ENCODE assay signal across 1 cellular context in the genomic region with DNA sequence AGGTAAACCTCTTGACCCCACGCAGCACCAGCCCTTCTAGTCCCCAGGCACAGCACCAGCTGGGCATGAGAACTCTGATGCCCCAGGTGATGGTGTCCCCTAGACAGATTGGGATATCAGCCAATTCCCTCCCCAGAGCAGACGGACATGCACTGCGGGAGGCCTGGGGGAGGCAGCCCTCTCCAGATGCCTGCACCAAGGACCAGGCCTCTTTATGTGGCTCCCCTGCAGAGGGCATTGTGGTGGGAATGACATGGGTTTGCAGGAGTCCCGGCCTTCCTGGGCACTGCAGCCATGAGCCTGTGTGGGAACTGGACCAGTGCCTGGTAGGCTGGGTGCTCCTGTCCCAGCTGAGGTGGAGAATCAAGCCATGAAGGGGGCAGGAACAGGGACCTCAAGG.
TF ChIP-seq lines count a peak whose summit lies in the region.

No MANE protein-coding gene starts in this region.

TF ChIP-seq in K562, 482 proteins besides CTCF, POLR2A, EP300 and RAD21 (continued from another document):
- TF ChIP-seq MYBL2 (IDR thresholded peaks at IDR 0.05; ENCODE audit: low read depth) (no peak), MYBL2 (CRISPR knock-in tag; IDR thresholded peaks at IDR 0.05; ENCODE audit: borderline replicate concordance) (peak; percentile 48; the same call in 1 of the 2 replicates), NONO (IDR thresholded peaks at IDR 0.05; ENCODE audit: low read depth in 2 of 2, low read length in 1 of 2) (no peak), NR2C2 (CRISPR knock-in tag; IDR thresholded peaks at IDR 0.05) (0 out of 2 replicates have a peak, but pooled peaks have one; percentile 5), NR2C2 (tag; IDR thresholded peaks at IDR 0.05) (no peak), KAT8 (IDR thresholded peaks at IDR 0.05; ENCODE audit: low read depth) (no peak), CREB1 (IDR thresholded peaks at IDR 0.05) (no peak), CREB1 (CRISPR knock-in tag; IDR thresholded peaks at IDR 0.05) (no peak), BRCA1 (IDR thresholded peaks at IDR 0.05) (no peak), BRCA1 (CRISPR knock-in tag; IDR thresholded peaks at IDR 0.05) (0 out of 2 replicates have a peak, but pooled peaks have one; percentile 19), NFIC (IDR thresholded peaks at IDR 0.05) (0 out of 2 replicates have a peak, but pooled peaks have one; percentile 18), SREBF1 (IDR thresholded peaks at IDR 0.05; ENCODE audit: borderline replicate concordance, low read depth, low read length) (no peak), TAF1 (IDR thresholded peaks at IDR 0.05; ENCODE audit: control insufficient read depth, extremely low read depth, insufficient read depth, low read length, severe bottlenecking) (no peak), SPI1 (IDR thresholded peaks at IDR 0.05; ENCODE audit: borderline replicate concordance, low read depth, low read length) (no peak), PCBP1 (IDR thresholded peaks at IDR 0.05; ENCODE audit: low read depth, low read length, poor library complexity, severe bottlenecking) (no peak), KDM4B (IDR thresholded peaks at IDR 0.05; ENCODE audit: borderline replicate concordance in 2 of 2, low read depth in 1 of 2) (no peak), POLR2G (IDR thresholded peaks at IDR 0.05; ENCODE audit: low read depth, low read length) (peak; percentile 33; the same call in 1 of the 2 replicates), TAF7 (tag; IDR thresholded peaks at IDR 0.05) (no peak; the same call in 1 of the 2 replicates), LARP7 (IDR thresholded peaks at IDR 0.05) (0 out of 2 replicates have a peak, but pooled peaks have one; percentile 80), MAZ (CRISPR knock-in tag; conservative IDR thresholded peaks at IDR 0.05 in 1 of 2, IDR thresholded peaks at IDR 0.05 in 1 of 2) (no peak), SMC3 (conservative IDR thresholded peaks at IDR 0.05; ENCODE audit: insufficient read depth, low read depth, low read length) (no peak), NR1H2 (CRISPR knock-in tag; IDR thresholded peaks at IDR 0.05) (no peak), MED1 (CRISPR knock-in tag; IDR thresholded peaks at IDR 0.05; ENCODE audit: borderline replicate concordance) (0 out of 2 replicates have a peak, but pooled peaks have one; percentile 61), YY1 (IDR thresholded peaks at IDR 0.05; ENCODE audit: borderline replicate concordance in 1 of 3, control insufficient read depth in 1 of 3, extremely low read depth in 1 of 3, insufficient read depth in 3 of 3, insufficient read length in 1 of 3, insufficient replicate concordance in 2 of 3, low read depth in 1 of 3, low read length in 2 of 3) (no peak), TCFL5 (CRISPR knock-in tag; conservative IDR thresholded peaks at IDR 0.05) (no peak), CHD4 (IDR thresholded peaks at IDR 0.05; ENCODE audit: insufficient read depth, insufficient replicate concordance, low read depth, low read length, poor library complexity, severe bottlenecking) (no peak), MEIS2 (IDR thresholded peaks at IDR 0.05; ENCODE audit: partially characterized antibody) (no peak), HOXB6 (CRISPR knock-in tag; IDR thresholded peaks at IDR 0.05; ENCODE audit: borderline replicate concordance) (no peak), RCOR1 (IDR thresholded peaks at IDR 0.05; ENCODE audit: borderline replicate concordance in 1 of 2, low read depth in 2 of 2, low read length in 2 of 2) (no peak), MCM5 (IDR thresholded peaks at IDR 0.05; ENCODE audit: low read depth) (no peak), NR4A1 (CRISPR knock-in tag; IDR thresholded peaks at IDR 0.05) (no peak), NR4A1 (tag; IDR thresholded peaks at IDR 0.05) (no peak), BDP1 (IDR thresholded peaks at IDR 0.05; ENCODE audit: insufficient read depth, insufficient read length) (no peak), SRSF1 (IDR thresholded peaks at IDR 0.05; ENCODE audit: low read depth, low read length) (no peak), DMBX1 (CRISPR knock-in tag; IDR thresholded peaks at IDR 0.05; ENCODE audit: borderline replicate concordance) (no peak), ZNF551 (CRISPR knock-in tag; IDR thresholded peaks at IDR 0.05) (no peak), SIRT6 (IDR thresholded peaks at IDR 0.05; ENCODE audit: low read depth, low read length) (no peak), CHD2 (IDR thresholded peaks at IDR 0.05; ENCODE audit: low read depth, low read length) (peak; percentile 32; the same call in 1 of the 2 replicates), ZNF695 (CRISPR knock-in tag; IDR thresholded peaks at IDR 0.05) (no peak), MYC (IDR thresholded peaks at IDR 0.05; ENCODE audit: low read depth, low read length) (no peak), MYC (CRISPR knock-in tag; IDR thresholded peaks at IDR 0.05; ENCODE audit: borderline replicate concordance, low read depth) (no peak), ZNF134 (CRISPR knock-in tag; conservative IDR thresholded peaks at IDR 0.05) (no peak), ZBTB7A (IDR thresholded peaks at IDR 0.05; ENCODE audit: borderline replicate concordance, control insufficient read depth, low read depth, low read length) (no peak)
- TF ChIP-seq, protein P1, sequence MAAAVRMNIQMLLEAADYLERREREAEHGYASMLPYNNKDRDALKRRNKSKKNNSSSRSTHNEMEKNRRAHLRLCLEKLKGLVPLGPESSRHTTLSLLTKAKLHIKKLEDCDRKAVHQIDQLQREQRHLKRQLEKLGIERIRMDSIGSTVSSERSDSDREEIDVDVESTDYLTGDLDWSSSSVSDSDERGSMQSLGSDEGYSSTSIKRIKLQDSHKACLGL (CRISPR knock-in tag; IDR thresholded peaks at IDR 0.05; ENCODE audit: borderline replicate concordance, poor library complexity, severe bottlenecking) = no peak
- TF ChIP-seq, protein P2, sequence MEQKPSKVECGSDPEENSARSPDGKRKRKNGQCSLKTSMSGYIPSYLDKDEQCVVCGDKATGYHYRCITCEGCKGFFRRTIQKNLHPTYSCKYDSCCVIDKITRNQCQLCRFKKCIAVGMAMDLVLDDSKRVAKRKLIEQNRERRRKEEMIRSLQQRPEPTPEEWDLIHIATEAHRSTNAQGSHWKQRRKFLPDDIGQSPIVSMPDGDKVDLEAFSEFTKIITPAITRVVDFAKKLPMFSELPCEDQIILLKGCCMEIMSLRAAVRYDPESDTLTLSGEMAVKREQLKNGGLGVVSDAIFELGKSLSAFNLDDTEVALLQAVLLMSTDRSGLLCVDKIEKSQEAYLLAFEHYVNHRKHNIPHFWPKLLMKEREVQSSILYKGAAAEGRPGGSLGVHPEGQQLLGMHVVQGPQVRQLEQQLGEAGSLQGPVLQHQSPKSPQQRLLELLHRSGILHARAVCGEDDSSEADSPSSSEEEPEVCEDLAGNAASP (IDR thresholded peaks at IDR 0.05) = no peak
- TF ChIP-seq, protein P3, sequence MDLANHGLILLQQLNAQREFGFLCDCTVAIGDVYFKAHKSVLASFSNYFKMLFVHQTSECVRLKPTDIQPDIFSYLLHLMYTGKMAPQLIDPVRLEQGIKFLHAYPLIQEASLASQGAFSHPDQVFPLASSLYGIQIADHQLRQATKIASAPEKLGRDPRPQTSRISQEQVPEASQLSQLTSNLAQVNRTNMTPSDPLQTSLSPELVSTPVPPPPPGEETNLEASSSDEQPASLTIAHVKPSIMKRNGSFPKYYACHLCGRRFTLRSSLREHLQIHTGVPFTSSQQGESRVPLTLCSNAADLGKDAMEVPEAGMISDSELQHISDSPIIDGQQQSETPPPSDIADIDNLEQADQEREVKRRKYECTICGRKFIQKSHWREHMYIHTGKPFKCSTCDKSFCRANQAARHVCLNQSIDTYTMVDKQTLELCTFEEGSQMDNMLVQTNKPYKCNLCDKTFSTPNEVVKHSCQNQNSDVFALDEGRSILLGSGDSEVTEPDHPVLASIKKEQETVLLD (IDR thresholded peaks at IDR 0.05) = no peak
- TF ChIP-seq, protein P4, sequence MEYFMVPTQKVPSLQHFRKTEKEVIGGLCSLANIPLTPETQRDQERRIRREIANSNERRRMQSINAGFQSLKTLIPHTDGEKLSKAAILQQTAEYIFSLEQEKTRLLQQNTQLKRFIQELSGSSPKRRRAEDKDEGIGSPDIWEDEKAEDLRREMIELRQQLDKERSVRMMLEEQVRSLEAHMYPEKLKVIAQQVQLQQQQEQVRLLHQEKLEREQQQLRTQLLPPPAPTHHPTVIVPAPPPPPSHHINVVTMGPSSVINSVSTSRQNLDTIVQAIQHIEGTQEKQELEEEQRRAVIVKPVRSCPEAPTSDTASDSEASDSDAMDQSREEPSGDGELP (CRISPR knock-in tag; IDR thresholded peaks at IDR 0.05; ENCODE audit: borderline replicate concordance) = 0 out of 2 replicates have a peak, but pooled peaks have one; percentile 9
- TF ChIP-seq, protein P5, sequence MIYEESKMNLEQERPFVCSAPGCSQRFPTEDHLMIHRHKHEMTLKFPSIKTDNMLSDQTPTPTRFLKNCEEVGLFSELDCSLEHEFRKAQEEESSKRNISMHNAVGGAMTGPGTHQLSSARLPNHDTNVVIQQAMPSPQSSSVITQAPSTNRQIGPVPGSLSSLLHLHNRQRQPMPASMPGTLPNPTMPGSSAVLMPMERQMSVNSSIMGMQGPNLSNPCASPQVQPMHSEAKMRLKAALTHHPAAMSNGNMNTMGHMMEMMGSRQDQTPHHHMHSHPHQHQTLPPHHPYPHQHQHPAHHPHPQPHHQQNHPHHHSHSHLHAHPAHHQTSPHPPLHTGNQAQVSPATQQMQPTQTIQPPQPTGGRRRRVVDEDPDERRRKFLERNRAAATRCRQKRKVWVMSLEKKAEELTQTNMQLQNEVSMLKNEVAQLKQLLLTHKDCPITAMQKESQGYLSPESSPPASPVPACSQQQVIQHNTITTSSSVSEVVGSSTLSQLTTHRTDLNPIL (CRISPR knock-in tag; IDR thresholded peaks at IDR 0.05) = no peak
- TF ChIP-seq, protein P6, sequence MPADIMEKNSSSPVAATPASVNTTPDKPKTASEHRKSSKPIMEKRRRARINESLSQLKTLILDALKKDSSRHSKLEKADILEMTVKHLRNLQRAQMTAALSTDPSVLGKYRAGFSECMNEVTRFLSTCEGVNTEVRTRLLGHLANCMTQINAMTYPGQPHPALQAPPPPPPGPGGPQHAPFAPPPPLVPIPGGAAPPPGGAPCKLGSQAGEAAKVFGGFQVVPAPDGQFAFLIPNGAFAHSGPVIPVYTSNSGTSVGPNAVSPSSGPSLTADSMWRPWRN (IDR thresholded peaks at IDR 0.05; ENCODE audit: low read depth) = no peak
- TF ChIP-seq, protein P7, sequence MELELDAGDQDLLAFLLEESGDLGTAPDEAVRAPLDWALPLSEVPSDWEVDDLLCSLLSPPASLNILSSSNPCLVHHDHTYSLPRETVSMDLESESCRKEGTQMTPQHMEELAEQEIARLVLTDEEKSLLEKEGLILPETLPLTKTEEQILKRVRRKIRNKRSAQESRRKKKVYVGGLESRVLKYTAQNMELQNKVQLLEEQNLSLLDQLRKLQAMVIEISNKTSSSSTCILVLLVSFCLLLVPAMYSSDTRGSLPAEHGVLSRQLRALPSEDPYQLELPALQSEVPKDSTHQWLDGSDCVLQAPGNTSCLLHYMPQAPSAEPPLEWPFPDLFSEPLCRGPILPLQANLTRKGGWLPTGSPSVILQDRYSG (tag; conservative IDR thresholded peaks at IDR 0.05; ENCODE audit: low read depth) = no peak
- TF ChIP-seq, protein P8, sequence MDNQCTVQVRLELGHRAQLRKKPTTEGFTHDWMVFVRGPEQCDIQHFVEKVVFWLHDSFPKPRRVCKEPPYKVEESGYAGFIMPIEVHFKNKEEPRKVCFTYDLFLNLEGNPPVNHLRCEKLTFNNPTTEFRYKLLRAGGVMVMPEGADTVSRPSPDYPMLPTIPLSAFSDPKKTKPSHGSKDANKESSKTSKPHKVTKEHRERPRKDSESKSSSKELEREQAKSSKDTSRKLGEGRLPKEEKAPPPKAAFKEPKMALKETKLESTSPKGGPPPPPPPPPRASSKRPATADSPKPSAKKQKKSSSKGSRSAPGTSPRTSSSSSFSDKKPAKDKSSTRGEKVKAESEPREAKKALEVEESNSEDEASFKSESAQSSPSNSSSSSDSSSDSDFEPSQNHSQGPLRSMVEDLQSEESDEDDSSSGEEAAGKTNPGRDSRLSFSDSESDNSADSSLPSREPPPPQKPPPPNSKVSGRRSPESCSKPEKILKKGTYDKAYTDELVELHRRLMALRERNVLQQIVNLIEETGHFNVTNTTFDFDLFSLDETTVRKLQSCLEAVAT (IDR thresholded peaks at IDR 0.05) = no peak
- TF ChIP-seq, protein P9, sequence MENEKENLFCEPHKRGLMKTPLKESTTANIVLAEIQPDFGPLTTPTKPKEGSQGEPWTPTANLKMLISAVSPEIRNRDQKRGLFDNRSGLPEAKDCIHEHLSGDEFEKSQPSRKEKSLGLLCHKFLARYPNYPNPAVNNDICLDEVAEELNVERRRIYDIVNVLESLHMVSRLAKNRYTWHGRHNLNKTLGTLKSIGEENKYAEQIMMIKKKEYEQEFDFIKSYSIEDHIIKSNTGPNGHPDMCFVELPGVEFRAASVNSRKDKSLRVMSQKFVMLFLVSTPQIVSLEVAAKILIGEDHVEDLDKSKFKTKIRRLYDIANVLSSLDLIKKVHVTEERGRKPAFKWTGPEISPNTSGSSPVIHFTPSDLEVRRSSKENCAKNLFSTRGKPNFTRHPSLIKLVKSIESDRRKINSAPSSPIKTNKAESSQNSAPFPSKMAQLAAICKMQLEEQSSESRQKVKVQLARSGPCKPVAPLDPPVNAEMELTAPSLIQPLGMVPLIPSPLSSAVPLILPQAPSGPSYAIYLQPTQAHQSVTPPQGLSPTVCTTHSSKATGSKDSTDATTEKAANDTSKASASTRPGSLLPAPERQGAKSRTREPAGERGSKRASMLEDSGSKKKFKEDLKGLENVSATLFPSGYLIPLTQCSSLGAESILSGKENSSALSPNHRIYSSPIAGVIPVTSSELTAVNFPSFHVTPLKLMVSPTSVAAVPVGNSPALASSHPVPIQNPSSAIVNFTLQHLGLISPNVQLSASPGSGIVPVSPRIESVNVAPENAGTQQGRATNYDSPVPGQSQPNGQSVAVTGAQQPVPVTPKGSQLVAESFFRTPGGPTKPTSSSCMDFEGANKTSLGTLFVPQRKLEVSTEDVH (IDR thresholded peaks at IDR 0.05; ENCODE audit: low read depth, partially characterized antibody) = no peak
- TF ChIP-seq, protein P10, sequence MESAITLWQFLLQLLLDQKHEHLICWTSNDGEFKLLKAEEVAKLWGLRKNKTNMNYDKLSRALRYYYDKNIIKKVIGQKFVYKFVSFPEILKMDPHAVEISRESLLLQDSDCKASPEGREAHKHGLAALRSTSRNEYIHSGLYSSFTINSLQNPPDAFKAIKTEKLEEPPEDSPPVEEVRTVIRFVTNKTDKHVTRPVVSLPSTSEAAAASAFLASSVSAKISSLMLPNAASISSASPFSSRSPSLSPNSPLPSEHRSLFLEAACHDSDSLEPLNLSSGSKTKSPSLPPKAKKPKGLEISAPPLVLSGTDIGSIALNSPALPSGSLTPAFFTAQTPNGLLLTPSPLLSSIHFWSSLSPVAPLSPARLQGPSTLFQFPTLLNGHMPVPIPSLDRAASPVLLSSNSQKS (CRISPR knock-in tag; IDR thresholded peaks at IDR 0.05) = no peak
